ENCODE assay signal across 10 cellular contexts in the genomic region with DNA sequence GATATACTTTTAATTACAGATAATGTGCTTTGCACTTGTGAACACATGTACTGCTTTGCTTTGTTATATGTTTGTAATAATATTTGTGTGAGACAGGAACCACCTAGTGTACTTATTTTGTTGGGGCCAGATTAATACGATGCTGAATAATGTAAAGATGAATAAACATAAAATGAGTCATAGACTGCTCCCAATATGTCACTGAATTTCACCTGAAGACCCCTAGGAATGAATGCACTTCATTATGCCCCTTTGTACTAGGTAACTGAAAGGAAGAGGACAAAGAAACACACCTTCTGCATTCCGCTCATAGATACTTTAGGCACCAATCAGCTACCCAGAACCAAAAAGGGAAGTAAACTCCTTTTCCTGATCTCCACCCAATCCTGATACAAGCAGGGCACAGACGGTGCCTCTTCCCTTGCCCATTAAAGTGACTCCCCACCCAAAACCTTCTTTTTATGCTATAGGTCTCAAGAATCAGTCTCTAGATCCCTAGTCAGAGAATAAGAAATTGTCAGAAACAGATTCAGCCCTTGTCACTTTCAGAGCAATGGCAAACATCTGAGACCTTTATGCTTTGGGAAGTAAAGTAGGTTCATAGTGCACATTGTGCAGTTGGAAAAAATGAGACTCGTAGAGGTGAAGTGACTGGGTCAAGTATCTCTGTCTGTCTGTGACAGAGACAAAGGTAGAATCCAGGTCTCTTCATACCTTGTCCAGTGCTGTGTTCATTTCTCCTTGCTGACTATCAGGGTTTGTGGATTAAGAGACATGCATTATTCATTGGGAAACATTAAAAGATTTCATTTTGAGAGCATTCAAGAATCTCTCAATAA. TPM values are rescaled to one million over a fixed set of nuclear protein-coding genes. Genes with fewer than 3 reads are reported as not detected.
A peak's percentile ranks its signal among the peaks of the same experiment; 100 is the strongest.
DNase-seq lines count a peak whose midpoint lies in the region; ATAC-seq and TF ChIP-seq lines count a peak whose summit lies in the region.
"Had no signal": no experiment of that assay in that cellular context is flagged by ENCODE, and none has a peak within 500 bp of the region (broad histone marks: within the 10 kb centered on the region; RNA-seq: fewer than 3 reads in every experiment).

No MANE protein-coding gene starts in this region.

- no peaks in the 10 kb centered on the region for H3K9me3 Mint-ChIP-seq in activated naive CD4-positive, alpha-beta T cell treated with anti-CD3 and anti-CD28 coated beads, Interleukin-2, amount 50 U/mL, for 24 hours
- H3K9me3 Mint-ChIP-seq in activated CD4-positive, alpha-beta memory T cell treated with anti-CD3 and anti-CD28 coated beads, Interleukin-2, amount 10 ng/mL, durations not matched to agents 7 days and 5 days, result no peaks in the 10 kb centered on the region
- no peaks in the 10 kb centered on the region for H3K9me3 Mint-ChIP-seq in Calu3 (ENCODE audit: low read depth, unreplicated experiment)

- H3K9me3 ChIP-seq in upper lobe of right lung, result no peaks in the 10 kb centered on the region

- no peaks in the 10 kb centered on the region for H3K27me3 ChIP-seq in upper lobe of right lung

- CTCF ChIA-PET in activated CD4-positive, alpha-beta memory T cell treated with anti-CD3 and anti-CD28 coated beads, Interleukin-2, amount 10 ng/mL, durations not matched to agents 7 days and 5 days (lab: Charles Lee), result interaction anchor here (1.1 to 2.6 kb wide), 2 partner anchors 8 to 15 kb away, joined by 3 to 14 read pairs; no protein-coding TSS in a partner anchor
- CTCF ChIA-PET in Calu3 (lab: Charles Lee), result no interaction called here

- no TSS peak for BruUV-seq in Calu3 (replicated peaks; lab: Mats Ljungman, UMichigan)

- H3K4me1 ChIP-seq in upper lobe of right lung, result no peaks in the 10 kb centered on the region

- H3K36me3 Mint-ChIP-seq in activated naive CD4-positive, alpha-beta T cell treated with anti-CD3 and anti-CD28 coated beads, Interleukin-2, amount 50 U/mL, for 24 hours, result peaks cover 3% of the 10 kb centered on the region
- H3K36me3 Mint-ChIP-seq in activated CD4-positive, alpha-beta memory T cell treated with anti-CD3 and anti-CD28 coated beads, Interleukin-2, amount 10 ng/mL, durations not matched to agents 7 days and 5 days (ENCODE audit: low read depth), result peaks cover 23% of the 10 kb centered on the region
- no peaks in the 10 kb centered on the region for H3K36me3 Mint-ChIP-seq in Calu3 (ENCODE audit: insufficient read depth, unreplicated experiment)

- no peak for DNase-seq in activated naive CD4-positive, alpha-beta T cell treated with anti-CD3 and anti-CD28 coated beads, Interleukin-2, amount 50 U/mL, for 16 hours
- no peak for DNase-seq in activated CD4-positive, alpha-beta memory T cell treated with anti-CD3 and anti-CD28 coated beads, Interleukin-2, amount 10 ng/mL, durations not matched to agents 7 days and 5 days
- DNase-seq in upper lobe of right lung (no peak), Calu3 (no peak), pons (ENCODE audit: low spot score) (no peak)
- DNase-seq: NCI-H187 had no signal

- ATAC-seq in HG03045 (IDR thresholded peaks at IDR 0.05; ENCODE audit: unreplicated experiment), result peak; percentile 40
- ATAC-seq in upper lobe of right lung, result no peak
- ATAC-seq in HG03457 (IDR thresholded peaks at IDR 0.05; ENCODE audit: unreplicated experiment), result no peak

- intact Hi-C loops in upper lobe of right lung (cut with DNase I) (no loop called here), Calu3 (cut with micrococcal nuclease; ENCODE audit: unreplicated experiment) (no loop called here)

- POLR2A ChIA-PET in activated CD4-positive, alpha-beta memory T cell treated with anti-CD3 and anti-CD28 coated beads, Interleukin-2, amount 10 ng/mL, durations not matched to agents 7 days and 5 days (lab: Charles Lee), result interaction anchor here (1.0 to 4.9 kb wide), 10 partner anchors 8 to 201 kb away, joined by 3 to 72 read pairs (median 17); partner anchors contain the start of gene P2RY10

- peak overlapping the region; percentile 90 for H3K27ac Mint-ChIP-seq in activated naive CD4-positive, alpha-beta T cell treated with anti-CD3 and anti-CD28 coated beads, Interleukin-2, amount 50 U/mL, for 24 hours
- H3K27ac Mint-ChIP-seq in activated CD4-positive, alpha-beta memory T cell treated with anti-CD3 and anti-CD28 coated beads, Interleukin-2, amount 10 ng/mL, durations not matched to agents 7 days and 5 days, result peak overlapping the region; percentile 78
- H3K27ac Mint-ChIP-seq in Calu3 (ENCODE audit: unreplicated experiment), result no peak overlapping the region

- peak overlapping the region; percentile 4 for H3K4me3 ChIP-seq in upper lobe of right lung

- H3K36me3 ChIP-seq in upper lobe of right lung, result no peaks in the 10 kb centered on the region

- H3K27ac ChIP-seq in upper lobe of right lung, result no peak overlapping the region

- H3K27me3 Mint-ChIP-seq in activated naive CD4-positive, alpha-beta T cell treated with anti-CD3 and anti-CD28 coated beads, Interleukin-2, amount 50 U/mL, for 24 hours, result no peaks in the 10 kb centered on the region
- no peaks in the 10 kb centered on the region for H3K27me3 Mint-ChIP-seq in activated CD4-positive, alpha-beta memory T cell treated with anti-CD3 and anti-CD28 coated beads, Interleukin-2, amount 10 ng/mL, durations not matched to agents 7 days and 5 days
- no peaks in the 10 kb centered on the region for H3K27me3 Mint-ChIP-seq in Calu3 (ENCODE audit: unreplicated experiment)

- TF ChIP-seq CTCF in upper lobe of right lung (IDR thresholded peaks at IDR 0.05) (no peak), Calu3 (IDR thresholded peaks at IDR 0.05; ENCODE audit: unreplicated experiment) (no peak)

- peaks cover 41% of the 10 kb centered on the region for H3K4me1 Mint-ChIP-seq in activated naive CD4-positive, alpha-beta T cell treated with anti-CD3 and anti-CD28 coated beads, Interleukin-2, amount 50 U/mL, for 24 hours
- H3K4me1 Mint-ChIP-seq in activated CD4-positive, alpha-beta memory T cell treated with anti-CD3 and anti-CD28 coated beads, Interleukin-2, amount 10 ng/mL, durations not matched to agents 7 days and 5 days, result peaks cover 43% of the 10 kb centered on the region
- no peaks in the 10 kb centered on the region for H3K4me1 Mint-ChIP-seq in Calu3 (ENCODE audit: low read depth, unreplicated experiment)

- H3K4me3 Mint-ChIP-seq in activated naive CD4-positive, alpha-beta T cell treated with anti-CD3 and anti-CD28 coated beads, Interleukin-2, amount 50 U/mL, for 24 hours, result peak overlapping the region; percentile 92
- peak overlapping the region; percentile 96 for H3K4me3 Mint-ChIP-seq in activated CD4-positive, alpha-beta memory T cell treated with anti-CD3 and anti-CD28 coated beads, Interleukin-2, amount 10 ng/mL, durations not matched to agents 7 days and 5 days
- H3K4me3 Mint-ChIP-seq in Calu3 (ENCODE audit: low read depth, unreplicated experiment), result no peak overlapping the region

RNA-seq across cellular contexts. Expression of gene GPR174, which starts 2.3 kb away (rescaled TPM):
- total RNA-seq in activated CD4-positive, alpha-beta memory T cell treated with anti-CD3 and anti-CD28 coated beads, Interleukin-2, amount 10 ng/mL, durations not matched to agents 7 days and 5 days, result 10 to 100 TPM; 27.0 to 29.0 TPM
- total RNA-seq in upper lobe of right lung (1.5 TPM), Calu3 (2022) (not detected in 2 replicates)
- total RNA-seq: endothelial cell of umbilical vein had no signal

Comparison
In these comparisons a context has a peak if more than half of its experiments do, and no peak if none do; other contexts are left out.
1. RNA of gene GPR174, which starts 2.3 kb away (total RNA-seq): 27.0 to 29.0 TPM in activated CD4-positive, alpha-beta memory T cell treated with anti-CD3 and anti-CD28 coated beads, Interleukin-2, amount 10 ng/mL, durations not matched to agents 7 days and 5 days; 1.5 TPM in upper lobe of right lung (single experiment) and not detected in Calu3; every median in the first group is over 10 times any median in the second.